In genomic region chr3:47414666-47415587, GRCh38 we compare ENCODE assay signal across 15 cellular contexts. TPM values are rescaled to one million over a fixed set of nuclear protein-coding genes. Genes with fewer than 3 reads are reported as not detected.
DNase-seq lines count a peak whose midpoint lies in the region; ATAC-seq, FAIRE-seq and TF ChIP-seq lines count a peak whose summit lies in the region.
"Had no signal": no experiment of that assay in that cellular context is flagged by ENCODE, and none has a peak within 500 bp of the region (broad histone marks: within the 10 kb centered on the region; RNA-seq: fewer than 3 reads in every experiment).

No MANE protein-coding gene starts in this region.

- H3K4me3 Mint-ChIP-seq in natural killer cell = no peak overlapping the region
- no peak overlapping the region for H3K4me3 Mint-ChIP-seq in natural killer cell treated with Interleukin-12 subunit alpha and Interleukin-12 subunit beta and Interleukin-15 and Interleukin-18, amount 100 ng/mL, for 72 hours

- H3K27ac ChIP-seq in temporal lobe (ENCODE audit: low read depth, low read length) = peak overlapping the region; percentile 95
- H3K27ac ChIP-seq: left ventricle myocardium inferior, right lobe of liver had no signal

- H3K27me3 Mint-ChIP-seq in natural killer cell (ENCODE audit: low read depth in 2 of 2) = no peaks in the 10 kb centered on the region
- H3K27me3 Mint-ChIP-seq in natural killer cell treated with Interleukin-12 subunit alpha and Interleukin-12 subunit beta and Interleukin-15 and Interleukin-18, amount 100 ng/mL, for 72 hours = no peaks in the 10 kb centered on the region

- H3K4me3 ChIP-seq in bronchial epithelial cell (ENCODE audit: low read depth, low read length) = no peak overlapping the region
- H3K4me3 ChIP-seq: left ventricle myocardium inferior, right lobe of liver had no signal

- TF ChIP-seq CTCF in natural killer cell (IDR thresholded peaks at IDR 0.05) = no peak
- no peak for TF ChIP-seq CTCF in bronchial epithelial cell (IDR thresholded peaks at IDR 0.05; ENCODE audit: insufficient read depth, low read length, severe bottlenecking)

- intact Hi-C loops in natural killer cell (cut with micrococcal nuclease) = no loop called here

- peaks cover 0 to 5% of the 10 kb centered on the region in 2 donors for H3K4me1 Mint-ChIP-seq in natural killer cell
- H3K4me1 Mint-ChIP-seq in natural killer cell treated with Interleukin-12 subunit alpha and Interleukin-12 subunit beta and Interleukin-15 and Interleukin-18, amount 100 ng/mL, for 72 hours (ENCODE audit: low read depth in 2 of 2) = peaks cover 0 to 13% of the 10 kb centered on the region in 2 donors

- no peaks in the 10 kb centered on the region for H3K36me3 Mint-ChIP-seq in natural killer cell
- peaks cover 5% of the 10 kb centered on the region for H3K36me3 Mint-ChIP-seq in natural killer cell treated with Interleukin-12 subunit alpha and Interleukin-12 subunit beta and Interleukin-15 and Interleukin-18, amount 100 ng/mL, for 72 hours

- H3K9me3 Mint-ChIP-seq in natural killer cell = no peaks in the 10 kb centered on the region
- no peaks in the 10 kb centered on the region for H3K9me3 Mint-ChIP-seq in natural killer cell treated with Interleukin-12 subunit alpha and Interleukin-12 subunit beta and Interleukin-15 and Interleukin-18, amount 100 ng/mL, for 72 hours

- H3K27ac Mint-ChIP-seq in natural killer cell = peak overlapping the region; percentile 56 to 77
- H3K27ac Mint-ChIP-seq in natural killer cell treated with Interleukin-12 subunit alpha and Interleukin-12 subunit beta and Interleukin-15 and Interleukin-18, amount 100 ng/mL, for 72 hours = peak overlapping the region in 1 of 2 donors; percentile 23

- FAIRE-seq in bronchial epithelial cell (lab: Jason Lieb, UNC) = peak; percentile 85
- FAIRE-seq: urothelium cell line had no signal

- DNase-seq in natural killer cell (no peak), bronchial epithelial cell (ENCODE audit: low read depth) (no peak), myocyte (ENCODE audit: low read depth) (peak; percentile 55), NCI-H2107 (lab: John Stamatoyannopoulos, UW) (no peak)
- no peak for DNase-seq in natural killer cell treated with Interleukin-12 subunit alpha and Interleukin-12 subunit beta and Interleukin-15 and Interleukin-18, amount 100 ng/mL, for 72 hours (ENCODE audit: low spot score)
- DNase-seq: AML-193; KBM-7; left ventricle myocardium inferior; NCI-H510A; stimulated activated CD4-positive, alpha-beta T cell treated with anti-CD3 and anti-CD28 coated beads, Interleukin-4, amount 100 ng/mL, for 24 hours had no signal

- peaks cover 44% of the 10 kb centered on the region for H3K36me3 ChIP-seq in bronchial epithelial cell (ENCODE audit: control insufficient read depth, insufficient read depth, low read length)

- no peaks in the 10 kb centered on the region for H3K27me3 ChIP-seq in bronchial epithelial cell (ENCODE audit: control insufficient read depth, insufficient read depth, low read length)
- H3K27me3 ChIP-seq: right lobe of liver had no signal

- ATAC-seq in natural killer cell (no peak), HG02678 (IDR thresholded peaks at IDR 0.05; ENCODE audit: unreplicated experiment) (no peak), GM21528 (IDR thresholded peaks at IDR 0.05; ENCODE audit: low FRiP score, unreplicated experiment) (no peak)
- ATAC-seq in natural killer cell treated with Interleukin-12 subunit alpha and Interleukin-12 subunit beta and Interleukin-15 and Interleukin-18, amount 100 ng/mL, for 72 hours = no peak

RNA-seq across cellular contexts. Expression of gene PTPN23, which starts 34.1 kb away (rescaled TPM):
- 10 to 100 TPM; 49.3 to 73.6 (median 52.0) TPM for total RNA-seq in natural killer cell
- 10 to 100 TPM; 30.5 to 45.3 TPM for total RNA-seq in natural killer cell treated with Interleukin-12 subunit alpha and Interleukin-12 subunit beta and Interleukin-15 and Interleukin-18, amount 100 ng/mL, for 72 hours
- total RNA-seq in bronchial epithelial cell = 12.6 and 12.7 TPM in 2 replicates
- total RNA-seq in myocyte = 19.0 and 19.6 TPM in 2 replicates
- polyA plus RNA-seq in myocyte (2012) = 41.7 TPM
- total RNA-seq in temporal lobe = 15.0 TPM
